ENCODE assay signal across 1 cellular context in genomic region chr6:109381747-109382575, GRCh38.
TF ChIP-seq lines count a peak whose summit lies in the region.

CD164 (minus strand) TSS chr6:109382467; CDS start chr6:109382378, 89 bp downstream.

TF ChIP-seq in HepG2, 621 proteins besides CTCF, POLR2A, EP300 and RAD21 (continued from another document and continues in another):
- TF ChIP-seq CENPT (CRISPR knock-in tag; IDR thresholded peaks at IDR 0.05; ENCODE audit: low read depth) (no peak), FOSL2 (CRISPR knock-in tag; IDR thresholded peaks at IDR 0.05) (peak; percentile 40; the same call in 1 of the 2 replicates), NFE2 (CRISPR knock-in tag; IDR thresholded peaks at IDR 0.05) (no peak), DMTF1 (CRISPR knock-in tag; IDR thresholded peaks at IDR 0.05) (no peak), HNRNPK (IDR thresholded peaks at IDR 0.05; ENCODE audit: low read depth, low read length, poor library complexity, severe bottlenecking) (peak; percentile 57), RFXAP (CRISPR knock-in tag; IDR thresholded peaks at IDR 0.05; ENCODE audit: borderline replicate concordance) (0 out of 2 replicates have a peak, but pooled peaks have one; percentile 74), HNRNPLL (IDR thresholded peaks at IDR 0.05; ENCODE audit: low read depth, low read length, poor library complexity, severe bottlenecking) (peak; percentile 90), ZNF451 (CRISPR knock-in tag; IDR thresholded peaks at IDR 0.05) (peak; percentile 53; the same call in 1 of the 2 replicates), PHB2 (IDR thresholded peaks at IDR 0.05; ENCODE audit: partially characterized antibody) (no peak), SP4 (CRISPR knock-in tag; IDR thresholded peaks at IDR 0.05) (peak; percentile 69; the same call in 1 of the 2 replicates), STAT5B (CRISPR knock-in tag; IDR thresholded peaks at IDR 0.05) (no peak), KDM2A (CRISPR knock-in tag; IDR thresholded peaks at IDR 0.05; ENCODE audit: borderline replicate concordance, low read depth) (peak; percentile 75), MEF2D (CRISPR knock-in tag; IDR thresholded peaks at IDR 0.05) (peak; percentile 8; the same call in 1 of the 2 replicates), NR1H2 (CRISPR knock-in tag; IDR thresholded peaks at IDR 0.05; ENCODE audit: borderline replicate concordance, low read depth) (peak; percentile 91; the same call in 1 of the 2 replicates), ZBTB21 (CRISPR knock-in tag; IDR thresholded peaks at IDR 0.05) (peak; percentile 71), ZNF878 (CRISPR knock-in tag; IDR thresholded peaks at IDR 0.05) (no peak), GPN1 (CRISPR knock-in tag; IDR thresholded peaks at IDR 0.05; ENCODE audit: borderline replicate concordance) (no peak; the same call in 1 of the 2 replicates), EHMT2 (IDR thresholded peaks at IDR 0.05; ENCODE audit: borderline replicate concordance, low read depth, low read length) (no peak), GZF1 (CRISPR knock-in tag; IDR thresholded peaks at IDR 0.05) (no peak), TMF1 (CRISPR knock-in tag; IDR thresholded peaks at IDR 0.05; ENCODE audit: low read depth) (peak; percentile 6; the same call in 1 of the 2 replicates), HNF1A (IDR thresholded peaks at IDR 0.05; ENCODE audit: low read depth) (no peak), HNF1A (CRISPR knock-in tag; IDR thresholded peaks at IDR 0.05; ENCODE audit: borderline replicate concordance) (no peak; the same call in 1 of the 2 replicates), MYC (CRISPR knock-in tag; IDR thresholded peaks at IDR 0.05; ENCODE audit: borderline replicate concordance) (peak; percentile 54), ZNF850 (CRISPR knock-in tag; conservative IDR thresholded peaks at IDR 0.05) (0 out of 2 replicates have a peak, but pooled peaks have one; percentile 9), ISL2 (CRISPR knock-in tag; IDR thresholded peaks at IDR 0.05) (0 out of 2 replicates have a peak, but pooled peaks have one; percentile 13), TIGD3 (CRISPR knock-in tag; IDR thresholded peaks at IDR 0.05; ENCODE audit: borderline replicate concordance) (0 out of 2 replicates have a peak, but pooled peaks have one; percentile 28), DRAP1 (CRISPR knock-in tag; IDR thresholded peaks at IDR 0.05) (peak; percentile 79; the same call in 1 of the 2 replicates), DMAP1 (CRISPR knock-in tag; IDR thresholded peaks at IDR 0.05) (peak; percentile 68), ZBTB25 (CRISPR knock-in tag; IDR thresholded peaks at IDR 0.05) (peak; percentile 72), ZNF225 (CRISPR knock-in tag; IDR thresholded peaks at IDR 0.05) (no peak), ZNF143 (CRISPR knock-in tag; IDR thresholded peaks at IDR 0.05) (peak; percentile 25; the same call in 1 of the 2 replicates), AKNA (CRISPR knock-in tag; IDR thresholded peaks at IDR 0.05; ENCODE audit: borderline replicate concordance) (no peak)
- TF ChIP-seq, protein P1, sequence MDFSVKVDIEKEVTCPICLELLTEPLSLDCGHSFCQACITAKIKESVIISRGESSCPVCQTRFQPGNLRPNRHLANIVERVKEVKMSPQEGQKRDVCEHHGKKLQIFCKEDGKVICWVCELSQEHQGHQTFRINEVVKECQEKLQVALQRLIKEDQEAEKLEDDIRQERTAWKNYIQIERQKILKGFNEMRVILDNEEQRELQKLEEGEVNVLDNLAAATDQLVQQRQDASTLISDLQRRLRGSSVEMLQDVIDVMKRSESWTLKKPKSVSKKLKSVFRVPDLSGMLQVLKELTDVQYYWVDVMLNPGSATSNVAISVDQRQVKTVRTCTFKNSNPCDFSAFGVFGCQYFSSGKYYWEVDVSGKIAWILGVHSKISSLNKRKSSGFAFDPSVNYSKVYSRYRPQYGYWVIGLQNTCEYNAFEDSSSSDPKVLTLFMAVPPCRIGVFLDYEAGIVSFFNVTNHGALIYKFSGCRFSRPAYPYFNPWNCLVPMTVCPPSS (IDR thresholded peaks at IDR 0.05), result no peak
- TF ChIP-seq, protein P2, sequence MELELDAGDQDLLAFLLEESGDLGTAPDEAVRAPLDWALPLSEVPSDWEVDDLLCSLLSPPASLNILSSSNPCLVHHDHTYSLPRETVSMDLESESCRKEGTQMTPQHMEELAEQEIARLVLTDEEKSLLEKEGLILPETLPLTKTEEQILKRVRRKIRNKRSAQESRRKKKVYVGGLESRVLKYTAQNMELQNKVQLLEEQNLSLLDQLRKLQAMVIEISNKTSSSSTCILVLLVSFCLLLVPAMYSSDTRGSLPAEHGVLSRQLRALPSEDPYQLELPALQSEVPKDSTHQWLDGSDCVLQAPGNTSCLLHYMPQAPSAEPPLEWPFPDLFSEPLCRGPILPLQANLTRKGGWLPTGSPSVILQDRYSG (CRISPR knock-in tag; IDR thresholded peaks at IDR 0.05), result no peak
- TF ChIP-seq, protein P3, sequence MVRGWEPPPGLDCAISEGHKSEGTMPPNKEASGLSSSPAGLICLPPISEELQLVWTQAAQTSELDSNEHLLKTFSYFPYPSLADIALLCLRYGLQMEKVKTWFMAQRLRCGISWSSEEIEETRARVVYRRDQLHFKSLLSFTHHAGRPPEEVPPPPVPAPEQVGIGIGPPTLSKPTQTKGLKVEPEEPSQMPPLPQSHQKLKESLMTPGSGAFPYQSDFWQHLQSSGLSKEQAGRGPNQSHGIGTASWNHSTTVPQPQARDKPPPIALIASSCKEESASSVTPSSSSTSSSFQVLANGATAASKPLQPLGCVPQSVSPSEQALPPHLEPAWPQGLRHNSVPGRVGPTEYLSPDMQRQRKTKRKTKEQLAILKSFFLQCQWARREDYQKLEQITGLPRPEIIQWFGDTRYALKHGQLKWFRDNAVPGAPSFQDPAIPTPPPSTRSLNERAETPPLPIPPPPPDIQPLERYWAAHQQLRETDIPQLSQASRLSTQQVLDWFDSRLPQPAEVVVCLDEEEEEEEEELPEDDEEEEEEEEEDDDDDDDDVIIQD (CRISPR knock-in tag; IDR thresholded peaks at IDR 0.05; ENCODE audit: low read depth), result no peak
- TF ChIP-seq, protein P4, sequence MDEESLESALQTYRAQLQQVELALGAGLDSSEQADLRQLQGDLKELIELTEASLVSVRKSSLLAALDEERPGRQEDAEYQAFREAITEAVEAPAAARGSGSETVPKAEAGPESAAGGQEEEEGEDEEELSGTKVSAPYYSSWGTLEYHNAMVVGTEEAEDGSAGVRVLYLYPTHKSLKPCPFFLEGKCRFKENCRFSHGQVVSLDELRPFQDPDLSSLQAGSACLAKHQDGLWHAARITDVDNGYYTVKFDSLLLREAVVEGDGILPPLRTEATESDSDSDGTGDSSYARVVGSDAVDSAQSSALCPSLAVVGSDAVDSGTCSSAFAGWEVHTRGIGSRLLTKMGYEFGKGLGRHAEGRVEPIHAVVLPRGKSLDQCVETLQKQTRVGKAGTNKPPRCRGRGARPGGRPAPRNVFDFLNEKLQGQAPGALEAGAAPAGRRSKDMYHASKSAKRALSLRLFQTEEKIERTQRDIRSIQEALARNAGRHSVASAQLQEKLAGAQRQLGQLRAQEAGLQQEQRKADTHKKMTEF (CRISPR knock-in tag; IDR thresholded peaks at IDR 0.05), result peak; percentile 69
